Comparison of ENCODE assay signal across 23 cellular contexts in the genomic region with DNA sequence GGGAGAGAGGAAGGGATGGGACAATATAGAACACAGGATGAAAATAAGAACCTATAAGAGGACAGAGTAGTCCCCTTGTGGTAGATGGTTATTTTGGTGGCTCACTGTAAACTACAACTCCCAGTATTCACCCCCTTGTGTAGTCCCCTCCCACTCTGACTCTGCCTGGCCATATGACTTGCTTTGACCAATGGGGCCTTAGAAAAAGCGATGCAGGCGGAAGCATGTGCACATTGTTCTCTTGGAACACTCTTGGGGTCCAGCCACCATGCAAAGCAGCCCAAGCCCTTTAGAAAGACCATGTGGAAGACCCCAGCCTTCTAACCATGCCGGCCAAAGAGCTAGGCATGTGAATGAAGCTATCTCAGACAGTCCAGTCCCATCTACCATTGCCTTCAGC.
A peak's percentile ranks its signal among the peaks of the same experiment; 100 is the strongest.
DNase-seq lines count a peak whose midpoint lies in the region; ATAC-seq and TF ChIP-seq lines count a peak whose summit lies in the region.
"Had no signal": no experiment of that assay in that cellular context is flagged by ENCODE, and none has a peak within 500 bp of the region (broad histone marks: within the 10 kb centered on the region; RNA-seq: fewer than 3 reads in every experiment).

No MANE protein-coding gene starts in this region.

- H3K27me3 ChIP-seq in GM23338 (ENCODE audit: insufficient read depth): peaks cover 3% of the 10 kb centered on the region; the same call in 1 of the 2 replicates
- H3K27me3 ChIP-seq: colonic mucosa, esophagus muscularis mucosa had no signal

- H3K27me3 Mint-ChIP-seq in GM23338 (ENCODE audit: insufficient read depth, low read depth, poor library complexity) (peaks cover 9% of the 10 kb centered on the region), WTC11 (ENCODE audit: low read depth) (peaks cover 10% of the 10 kb centered on the region), chondrocyte (ENCODE audit: low read depth) (no peaks in the 10 kb centered on the region)
- H3K27me3 Mint-ChIP-seq: type B pancreatic cell had no signal

- CTCF ChIA-PET in WTC11 (lab: Charles Lee): no interaction called here
- CTCF ChIA-PET in GM10248 (lab: Yijun Ruan, JAX): no interaction called here

- DNase-seq in DMS114 treated with DMSO at 0.1 percent for 48 hours (lab: John Stamatoyannopoulos, UW; ENCODE audit: unreplicated experiment) (peak; percentile 3), GM23338 (ENCODE audit: low spot score) (peak; percentile 47), MV-4-11 (lab: John Stamatoyannopoulos, UW) (peak; percentile 3), WTC11 (ENCODE audit: low spot score) (no peak), chondrocyte (ENCODE audit: low spot score) (no peak), GM10248 (ENCODE audit: extremely low spot score) (no peak)
- no peak for DNase-seq in activated naive CD4-positive, alpha-beta T cell (lab: John Stamatoyannopoulos, UW)
- DNase-seq: activated naive CD4-positive, alpha-beta T cell treated with anti-CD3 and anti-CD28 coated beads, Interleukin-2, amount 10 ng/mL, durations not matched to agents 7 days and 5 days; activated T-cell treated with anti-CD3 and anti-CD28 coated beads, Interleukin-2, amount 50 U/mL, for 1 hour; colonic mucosa; effector memory CD8-positive, alpha-beta T cell; foreskin melanocyte; GDM1; immature natural killer cell; NCI-H187; NCI-H226; occipital lobe had no signal

- peak; percentile 76 for ATAC-seq in GM23338
- peak; percentile 92 for ATAC-seq in WTC11
- no peak for ATAC-seq in GM21723 (IDR thresholded peaks at IDR 0.05; ENCODE audit: unreplicated experiment)
- ATAC-seq: effector memory CD8-positive, alpha-beta T cell had no signal

- no peak for TF ChIP-seq CTCF in GM23338 (conservative IDR thresholded peaks at IDR 0.05; ENCODE audit: low read depth in 2 of 2)
- no peak for TF ChIP-seq CTCF in WTC11 (IDR thresholded peaks at IDR 0.05)
- no peak for TF ChIP-seq CTCF in chondrocyte (IDR thresholded peaks at IDR 0.05)
- TF ChIP-seq CTCF in GM10248 (IDR thresholded peaks at IDR 0.05; ENCODE audit: control extremely low read depth, extremely low read depth, low read depth, missing control alignments): no peak

- H3K27ac Mint-ChIP-seq in GM23338: no peak overlapping the region
- no peak overlapping the region for H3K27ac Mint-ChIP-seq in WTC11
- no peak overlapping the region for H3K27ac Mint-ChIP-seq in chondrocyte (ENCODE audit: unreplicated experiment)
- H3K27ac Mint-ChIP-seq: activated naive CD4-positive, alpha-beta T cell treated with anti-CD3 and anti-CD28 coated beads, Interleukin-2, amount 10 ng/mL, durations not matched to agents 7 days and 5 days; CD14-positive monocyte; effector memory CD8-positive, alpha-beta T cell; immature natural killer cell; memory B cell; type B pancreatic cell had no signal

- no peak overlapping the region for H3K4me2 ChIP-seq in GM23338

- no peak overlapping the region for H3K4me3 ChIP-seq in GM23338
- H3K4me3 ChIP-seq: colonic mucosa, esophagus muscularis mucosa, skin epidermis had no signal

- no peaks in the 10 kb centered on the region for H3K36me3 ChIP-seq in GM23338 (ENCODE audit: insufficient read depth)
- H3K36me3 ChIP-seq: colonic mucosa, esophagus muscularis mucosa had no signal

- H3K79me2 ChIP-seq in GM23338 (replicated peaks; ENCODE audit: insufficient read depth): no peaks in the 10 kb centered on the region

- no peak overlapping the region for H3K4me3 Mint-ChIP-seq in GM23338
- H3K4me3 Mint-ChIP-seq in WTC11: no peak overlapping the region
- H3K4me3 Mint-ChIP-seq in chondrocyte (ENCODE audit: unreplicated experiment): no peak overlapping the region
- H3K4me3 Mint-ChIP-seq: activated naive CD4-positive, alpha-beta T cell treated with anti-CD3 and anti-CD28 coated beads, Interleukin-2, amount 10 ng/mL, durations not matched to agents 7 days and 5 days; CD14-positive monocyte; effector memory CD8-positive, alpha-beta T cell; immature natural killer cell; memory B cell; type B pancreatic cell had no signal

- H3K4me1 Mint-ChIP-seq in GM23338 (peaks cover 12% of the 10 kb centered on the region; the same call in 1 of the 3 replicates), WTC11 (peaks cover 18% of the 10 kb centered on the region), chondrocyte (ENCODE audit: low read depth) (no peaks in the 10 kb centered on the region)
- H3K4me1 Mint-ChIP-seq: activated naive CD4-positive, alpha-beta T cell treated with anti-CD3 and anti-CD28 coated beads, Interleukin-2, amount 10 ng/mL, durations not matched to agents 7 days and 5 days; CD14-positive monocyte; immature natural killer cell; memory B cell had no signal

- H2AFZ ChIP-seq in GM23338: no peak overlapping the region

- no peak overlapping the region for H3K27ac ChIP-seq in GM23338 (ENCODE audit: low read depth)
- H3K27ac ChIP-seq: colonic mucosa, esophagus muscularis mucosa, skin epidermis had no signal

- no peaks in the 10 kb centered on the region for H3F3A ChIP-seq in GM23338 (replicated peaks; ENCODE audit: low read depth)

- no peaks in the 10 kb centered on the region for H3K9me2 ChIP-seq in GM23338 (ENCODE audit: insufficient read depth)

- H3K9me3 Mint-ChIP-seq in GM23338 (peaks cover 5% of the 10 kb centered on the region), WTC11 (peaks cover 7% of the 10 kb centered on the region), chondrocyte (ENCODE audit: low read depth) (peaks cover 9% of the 10 kb centered on the region)
- H3K9me3 Mint-ChIP-seq: activated naive CD4-positive, alpha-beta T cell treated with anti-CD3 and anti-CD28 coated beads, Interleukin-2, amount 10 ng/mL, durations not matched to agents 7 days and 5 days; effector memory CD8-positive, alpha-beta T cell; immature natural killer cell; memory B cell; type B pancreatic cell had no signal

- H3K36me3 Mint-ChIP-seq in GM23338 (ENCODE audit: low read depth) (peaks cover 3% of the 10 kb centered on the region), WTC11 (peaks cover 6% of the 10 kb centered on the region), chondrocyte (ENCODE audit: low read depth) (no peaks in the 10 kb centered on the region)
- H3K36me3 Mint-ChIP-seq: activated naive CD4-positive, alpha-beta T cell treated with anti-CD3 and anti-CD28 coated beads, Interleukin-2, amount 10 ng/mL, durations not matched to agents 7 days and 5 days; CD14-positive monocyte; immature natural killer cell; memory B cell; type B pancreatic cell had no signal

- H3K4me1 ChIP-seq in GM23338 (ENCODE audit: insufficient read depth): no peaks in the 10 kb centered on the region
- H3K4me1 ChIP-seq: colonic mucosa had no signal

- no peaks in the 10 kb centered on the region for H4K20me1 ChIP-seq in GM23338 (replicated peaks; ENCODE audit: insufficient read depth)

- POLR2A ChIA-PET in WTC11 (lab: Charles Lee) (no interaction called here), GM10248 (lab: Yijun Ruan, JAX) (no interaction called here)

TF ChIP-seq in GM23338, 12 proteins besides CTCF, POLR2A, EP300 and RAD21 (continues in another document):
- TF ChIP-seq CREB1 (CRISPR knock-in tag; IDR thresholded peaks at IDR 0.05; ENCODE audit: low read depth): 0 out of 2 replicates have a peak, but pooled peaks have one; percentile 25
- TF ChIP-seq POLR2AphosphoS5 (IDR thresholded peaks at IDR 0.05; ENCODE audit: low read depth): no peak

TF ChIP-seq in WTC11, 78 proteins besides CTCF, POLR2A, EP300 and RAD21 (continues in another document):
- TF ChIP-seq SOX15 (CRISPR knock-in tag; IDR thresholded peaks at IDR 0.05): no peak
- TF ChIP-seq, protein P1, sequence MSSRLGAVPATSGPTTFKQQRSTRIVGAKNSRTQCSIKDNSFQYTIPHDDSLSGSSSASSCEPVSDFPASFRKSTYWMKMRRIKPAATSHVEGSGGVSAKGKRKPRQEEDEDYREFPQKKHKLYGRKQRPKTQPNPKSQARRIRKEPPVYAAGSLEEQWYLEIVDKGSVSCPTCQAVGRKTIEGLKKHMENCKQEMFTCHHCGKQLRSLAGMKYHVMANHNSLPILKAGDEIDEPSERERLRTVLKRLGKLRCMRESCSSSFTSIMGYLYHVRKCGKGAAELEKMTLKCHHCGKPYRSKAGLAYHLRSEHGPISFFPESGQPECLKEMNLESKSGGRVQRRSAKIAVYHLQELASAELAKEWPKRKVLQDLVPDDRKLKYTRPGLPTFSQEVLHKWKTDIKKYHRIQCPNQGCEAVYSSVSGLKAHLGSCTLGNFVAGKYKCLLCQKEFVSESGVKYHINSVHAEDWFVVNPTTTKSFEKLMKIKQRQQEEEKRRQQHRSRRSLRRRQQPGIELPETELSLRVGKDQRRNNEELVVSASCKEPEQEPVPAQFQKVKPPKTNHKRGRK (CRISPR knock-in tag; IDR thresholded peaks at IDR 0.05; ENCODE audit: borderline replicate concordance): no peak
- TF ChIP-seq, protein P2, sequence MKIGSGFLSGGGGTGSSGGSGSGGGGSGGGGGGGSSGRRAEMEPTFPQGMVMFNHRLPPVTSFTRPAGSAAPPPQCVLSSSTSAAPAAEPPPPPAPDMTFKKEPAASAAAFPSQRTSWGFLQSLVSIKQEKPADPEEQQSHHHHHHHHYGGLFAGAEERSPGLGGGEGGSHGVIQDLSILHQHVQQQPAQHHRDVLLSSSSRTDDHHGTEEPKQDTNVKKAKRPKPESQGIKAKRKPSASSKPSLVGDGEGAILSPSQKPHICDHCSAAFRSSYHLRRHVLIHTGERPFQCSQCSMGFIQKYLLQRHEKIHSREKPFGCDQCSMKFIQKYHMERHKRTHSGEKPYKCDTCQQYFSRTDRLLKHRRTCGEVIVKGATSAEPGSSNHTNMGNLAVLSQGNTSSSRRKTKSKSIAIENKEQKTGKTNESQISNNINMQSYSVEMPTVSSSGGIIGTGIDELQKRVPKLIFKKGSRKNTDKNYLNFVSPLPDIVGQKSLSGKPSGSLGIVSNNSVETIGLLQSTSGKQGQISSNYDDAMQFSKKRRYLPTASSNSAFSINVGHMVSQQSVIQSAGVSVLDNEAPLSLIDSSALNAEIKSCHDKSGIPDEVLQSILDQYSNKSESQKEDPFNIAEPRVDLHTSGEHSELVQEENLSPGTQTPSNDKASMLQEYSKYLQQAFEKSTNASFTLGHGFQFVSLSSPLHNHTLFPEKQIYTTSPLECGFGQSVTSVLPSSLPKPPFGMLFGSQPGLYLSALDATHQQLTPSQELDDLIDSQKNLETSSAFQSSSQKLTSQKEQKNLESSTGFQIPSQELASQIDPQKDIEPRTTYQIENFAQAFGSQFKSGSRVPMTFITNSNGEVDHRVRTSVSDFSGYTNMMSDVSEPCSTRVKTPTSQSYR (CRISPR knock-in tag; IDR thresholded peaks at IDR 0.05): no peak
- TF ChIP-seq GRHL2 (CRISPR knock-in tag; IDR thresholded peaks at IDR 0.05; ENCODE audit: insufficient replicate concordance, severe bottlenecking): no peak
- no peak for TF ChIP-seq TP53 (CRISPR knock-in tag; IDR thresholded peaks at IDR 0.05)
- no peak for TF ChIP-seq PRRX2 (CRISPR knock-in tag; IDR thresholded peaks at IDR 0.05)
- no peak for TF ChIP-seq ZNF232 (CRISPR knock-in tag; IDR thresholded peaks at IDR 0.05)

Comparison
In these comparisons a context has a peak if more than half of its experiments do, and no peak if none do; other contexts are left out.
1. DNase-seq: peak in DMS114 treated with DMSO at 0.1 percent for 48 hours (single experiment), GM23338 (single experiment) and MV-4-11 (single experiment); none in WTC11 (single experiment), activated naive CD4-positive, alpha-beta T cell (0 of 4), chondrocyte (single experiment) and GM10248 (single experiment).